In the genomic region with DNA sequence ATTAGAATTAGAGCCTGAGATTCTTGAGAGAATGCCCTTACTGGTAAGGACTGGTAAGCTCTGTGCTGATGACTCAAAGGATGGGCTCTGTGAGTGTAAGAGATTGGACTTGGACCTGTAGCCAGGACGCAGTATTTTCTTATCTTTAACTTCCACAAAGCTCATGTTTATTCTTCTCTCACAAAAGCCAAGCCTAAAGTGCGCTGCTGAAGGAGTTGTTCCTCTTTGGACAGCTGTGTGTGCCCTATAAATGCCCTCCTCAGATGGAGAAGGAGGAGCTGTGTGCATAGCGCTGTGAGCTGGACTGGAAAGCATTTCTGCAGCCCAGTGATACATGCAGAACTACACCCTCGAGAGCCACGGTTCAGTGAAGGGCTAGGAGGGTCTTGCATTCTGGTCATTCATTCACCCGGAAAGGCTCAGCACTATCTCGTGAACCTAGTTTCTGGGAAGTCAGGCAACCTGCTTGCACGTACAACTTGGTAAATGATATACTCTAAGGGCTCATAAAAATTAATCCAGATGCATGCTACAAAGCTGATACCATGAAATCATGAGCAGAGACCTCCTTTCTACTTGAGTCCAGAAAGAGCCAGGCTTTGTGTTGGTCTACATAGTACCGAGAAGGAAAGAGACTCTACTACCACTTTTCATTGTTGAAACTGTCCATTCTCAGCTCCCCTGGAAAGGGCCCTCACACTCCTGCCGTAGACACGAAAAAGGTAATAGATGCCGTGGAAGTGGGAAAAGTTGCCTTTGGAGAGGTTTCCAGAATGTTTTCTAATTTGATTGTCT, we compare ENCODE assay signal across 8 cellular contexts.
DNase-seq lines count a peak whose midpoint lies in the region; ATAC-seq and TF ChIP-seq lines count a peak whose summit lies in the region.

No MANE protein-coding gene starts in this region.

- H3K4me3 ChIP-seq in thyroid gland (replicated peaks in 1 of 3) (no peak overlapping the region), HAP-1 (no peak overlapping the region)

- no peaks in the 10 kb centered on the region for H3K27me3 ChIP-seq in thyroid gland
- no peaks in the 10 kb centered on the region for H3K27me3 ChIP-seq in HAP-1 (ENCODE audit: low read depth)

- 27 to 41% methylated on average over 12 of the region's 12 CpGs for WGBS in thyroid gland, 2 donors

- H3K27ac ChIP-seq in thyroid gland = peak overlapping the region; percentile 86 to 96 (median 89)

- H3K4me1 ChIP-seq in thyroid gland (peaks cover 17 to 25% of the 10 kb centered on the region in 2 donors), HAP-1 (no peaks in the 10 kb centered on the region)

- peak in 1 of 2 donors; percentile 57 for TF ChIP-seq POLR2A in thyroid gland (IDR thresholded peaks at IDR 0.05)

- H3K36me3 ChIP-seq in thyroid gland (no peaks in the 10 kb centered on the region), HAP-1 (replicated peaks) (no peaks in the 10 kb centered on the region)

- no peaks in the 10 kb centered on the region for H3K9me3 ChIP-seq in thyroid gland
- no peaks in the 10 kb centered on the region for H3K9me3 ChIP-seq in HAP-1

- no peak for TF ChIP-seq CTCF in thyroid gland (IDR thresholded peaks at IDR 0.05)

- DNase-seq in ELR (ENCODE audit: low read depth) (peak; percentile 31), NCI-H2227 (lab: John Stamatoyannopoulos, UW; ENCODE audit: unreplicated experiment) (peak; percentile 20), germinal center (ENCODE audit: low spot score) (peak; percentile 24), thyroid gland (peak; percentile 96 to 97), NCI-H82 treated with DMSO at 0.1 percent for 48 hours (lab: John Stamatoyannopoulos, UW; ENCODE audit: unreplicated experiment) (no peak), HAP-1 (ENCODE audit: low spot score in 2 of 2) (no peak)
- DNase-seq in activated CD4-positive, CD25-positive, alpha-beta regulatory T cell treated with anti-CD3 and anti-CD28 coated beads, Interleukin-2, amount 50 U/mL, for 72 hours = no peak

- intact Hi-C loops in thyroid gland (cut with DNase I) = loop anchor here (10.0 kb wide), 1 partner anchor 55 kb away; no protein-coding TSS in a partner anchor

- in situ Hi-C loops in HAP-1 (cut with MboI; ENCODE audit: low sequenced_read_pairs) = no loop called here

- ATAC-seq in HG02588 (IDR thresholded peaks at IDR 0.05; ENCODE audit: unreplicated experiment) = peak; percentile 74

Comparison
In these comparisons a context has a peak if more than half of its experiments do, and no peak if none do; other contexts are left out.
1. DNase-seq: peak in ELR (single experiment), NCI-H2227 (single experiment), germinal center (single experiment) and thyroid gland (2 of 2); none in NCI-H82 treated with DMSO at 0.1 percent for 48 hours (single experiment), HAP-1 (0 of 2) and activated CD4-positive, CD25-positive, alpha-beta regulatory T cell treated with anti-CD3 and anti-CD28 coated beads, Interleukin-2, amount 50 U/mL, for 72 hours (single experiment).